8 cellular contexts compared by ENCODE assay signal in the genomic region with DNA sequence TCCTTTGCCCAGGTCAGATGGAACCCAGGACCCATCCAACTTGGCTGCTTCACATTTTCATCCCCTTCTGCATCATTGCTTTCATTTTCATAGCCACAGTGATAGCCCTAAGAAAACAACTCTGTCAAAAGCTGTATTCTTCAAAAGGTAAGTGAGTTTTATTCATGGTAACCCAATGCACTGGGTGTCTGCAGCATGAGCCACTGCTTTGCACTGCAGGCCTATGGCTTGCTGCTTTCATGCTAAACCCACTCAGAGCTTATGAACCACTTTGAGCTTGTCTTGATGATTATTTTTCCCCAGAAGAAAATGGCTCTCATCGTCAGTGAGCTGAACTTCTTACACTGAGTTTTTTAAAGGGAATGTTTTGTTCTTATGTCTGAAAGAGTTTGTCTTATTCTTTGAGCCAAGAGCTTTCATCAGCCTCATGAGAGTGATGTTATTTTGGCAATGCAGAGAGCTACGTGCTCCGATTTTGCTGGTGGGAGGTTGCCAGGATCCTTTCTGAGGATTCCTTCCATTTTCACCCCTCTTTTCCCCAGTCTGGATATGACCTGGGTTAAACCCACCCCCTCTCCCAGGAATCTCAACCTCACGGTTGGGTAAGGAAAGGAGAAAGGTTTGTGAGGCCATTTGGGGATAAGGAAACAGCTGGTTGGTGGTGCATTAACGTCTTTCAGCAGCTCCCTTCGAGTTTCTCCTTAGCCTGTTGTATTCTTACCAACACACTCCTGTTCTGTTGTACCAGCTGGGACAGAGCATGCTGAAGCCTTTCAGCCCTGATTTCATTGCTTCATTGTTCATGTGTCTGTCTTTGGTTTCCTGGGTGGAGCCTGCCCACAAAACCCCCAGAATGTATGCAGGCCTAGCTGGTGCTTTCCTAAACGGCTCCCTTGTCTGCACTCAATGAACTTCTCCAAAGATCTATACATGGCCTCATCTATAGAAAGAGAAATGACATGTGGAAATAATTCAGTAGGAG. TPM values are rescaled to one million over a fixed set of nuclear protein-coding genes. Genes with fewer than 3 reads are reported as not detected.
DNase-seq lines count a peak whose midpoint lies in the region; ATAC-seq and TF ChIP-seq lines count a peak whose summit lies in the region.

No MANE protein-coding gene starts in this region.

- no peak for TF ChIP-seq POLR2A in NB4 (IDR thresholded peaks at IDR 0.05; ENCODE audit: extremely low read depth, insufficient read length)

- no peak overlapping the region for H3K4me3 ChIP-seq in NB4 (ENCODE audit: low read depth, low read length)
- no peak overlapping the region for H3K4me3 ChIP-seq in neutrophil (ENCODE audit: low read depth in 1 of 2, low read length in 1 of 2)

- peaks cover 49% of the 10 kb centered on the region for H3K4me1 Mint-ChIP-seq in activated naive CD8-positive, alpha-beta T cell (ENCODE audit: low read depth)

- H3K27me3 Mint-ChIP-seq in activated naive CD8-positive, alpha-beta T cell, result no peaks in the 10 kb centered on the region

- H3K27me3 ChIP-seq in neutrophil, result no peaks in the 10 kb centered on the region

- peak; percentile 85 for ATAC-seq in Right ventricle myocardium inferior

- TF ChIP-seq CTCF in NB4 (IDR thresholded peaks at IDR 0.05; ENCODE audit: low read depth, low read length), result no peak
- no peak for TF ChIP-seq CTCF in neutrophil (IDR thresholded peaks at IDR 0.05)

- H3K27ac Mint-ChIP-seq in activated naive CD8-positive, alpha-beta T cell, result peak overlapping the region; percentile 91

- peaks cover 38 to 40% of the 10 kb centered on the region in 2 experiments for H3K4me1 ChIP-seq in neutrophil (ENCODE audit: control insufficient read depth in 1 of 2, insufficient read depth in 1 of 2, low read depth in 1 of 2, low read length in 1 of 2)

- H3K9me3 ChIP-seq in neutrophil, result no peaks in the 10 kb centered on the region

- intact Hi-C loops in Right ventricle myocardium inferior (cut with DNase I) (no loop called here), cardiac septum (cut with DNase I) (no loop called here)

- DNase-seq in Right ventricle myocardium inferior (ENCODE audit: missing footprints) (no peak), cardiac septum (ENCODE audit: low spot score) (no peak), NB4 (ENCODE audit: low read depth) (peak; percentile 83), NCI-H146 (lab: John Stamatoyannopoulos, UW) (no peak), NCI-H2029 treated with DMSO at 0.1 percent for 48 hours (lab: John Stamatoyannopoulos, UW) (no peak), HK-2 (ENCODE audit: unreplicated experiment) (no peak)

- peak overlapping the region; percentile 26 for H3K27ac ChIP-seq in neutrophil

- peaks cover 4% of the 10 kb centered on the region for H3K36me3 Mint-ChIP-seq in activated naive CD8-positive, alpha-beta T cell

- no peaks in the 10 kb centered on the region for H3K9me3 Mint-ChIP-seq in activated naive CD8-positive, alpha-beta T cell (ENCODE audit: low read depth)

- no peaks in the 10 kb centered on the region for H3K36me3 ChIP-seq in neutrophil

- peak overlapping the region; percentile 69 for H3K4me3 Mint-ChIP-seq in activated naive CD8-positive, alpha-beta T cell

RNA-seq across cellular contexts. Expression of a gene that starts 47.6 kb away (rescaled TPM):
- 3.3 TPM for total RNA-seq in Right ventricle myocardium inferior
- total RNA-seq in cardiac septum, result 0.48 TPM
